2 cellular contexts compared by ENCODE assay signal in the genomic region with DNA sequence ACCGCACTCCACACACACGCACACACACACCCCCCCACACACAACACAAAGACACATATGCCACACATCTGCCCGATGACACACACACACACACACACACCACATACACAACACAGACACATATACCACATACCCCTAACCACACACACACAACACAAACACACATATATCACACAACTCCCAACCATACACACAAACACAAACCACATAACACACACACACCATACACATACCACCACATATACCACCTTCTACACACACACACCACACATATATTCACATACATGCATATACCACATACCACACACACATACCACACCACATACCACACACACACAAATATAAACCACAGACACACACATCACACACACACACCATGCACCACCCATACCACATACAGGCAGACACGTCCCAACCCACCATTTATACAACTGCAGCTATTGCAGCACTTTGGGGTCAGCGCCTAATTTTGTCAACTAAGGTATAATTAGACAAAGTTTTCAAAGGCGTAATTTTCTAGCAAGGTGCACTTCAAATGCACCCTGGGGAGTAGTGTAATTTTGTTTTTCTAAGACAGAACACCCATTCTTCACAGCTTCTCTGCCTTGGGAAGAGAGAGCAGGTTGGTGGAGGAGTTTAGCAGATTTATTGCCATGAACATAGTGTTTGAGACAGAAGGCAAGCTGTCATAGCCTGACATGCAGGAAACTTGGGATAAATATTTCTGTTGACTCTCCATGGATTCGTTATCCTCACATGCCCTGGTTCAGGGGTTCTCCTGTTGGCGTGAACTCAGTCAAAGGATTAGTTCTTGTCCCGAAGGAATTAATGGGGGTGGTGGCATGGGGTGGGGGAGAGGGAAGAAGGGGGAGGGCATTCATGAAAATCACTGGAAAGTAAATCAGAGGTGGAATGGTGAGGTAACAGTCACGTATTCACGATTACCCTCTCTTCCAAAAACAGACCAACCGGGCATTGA.
TF ChIP-seq lines count a peak whose summit lies in the region.

No MANE protein-coding gene starts in this region.

TF ChIP-seq in IMR-90, 13 proteins besides CTCF, POLR2A, EP300 and RAD21:
- no peak for TF ChIP-seq FOS (IDR thresholded peaks at IDR 0.05; ENCODE audit: low read depth, low read length)
- TF ChIP-seq SMC3 (IDR thresholded peaks at IDR 0.05; ENCODE audit: low read depth, low read length) = no peak
- TF ChIP-seq CHD1 (IDR thresholded peaks at IDR 0.05; ENCODE audit: low read depth, low read length) = no peak
- TF ChIP-seq BHLHE40 (IDR thresholded peaks at IDR 0.05; ENCODE audit: low read depth, low read length) = no peak
- TF ChIP-seq, protein P1, sequence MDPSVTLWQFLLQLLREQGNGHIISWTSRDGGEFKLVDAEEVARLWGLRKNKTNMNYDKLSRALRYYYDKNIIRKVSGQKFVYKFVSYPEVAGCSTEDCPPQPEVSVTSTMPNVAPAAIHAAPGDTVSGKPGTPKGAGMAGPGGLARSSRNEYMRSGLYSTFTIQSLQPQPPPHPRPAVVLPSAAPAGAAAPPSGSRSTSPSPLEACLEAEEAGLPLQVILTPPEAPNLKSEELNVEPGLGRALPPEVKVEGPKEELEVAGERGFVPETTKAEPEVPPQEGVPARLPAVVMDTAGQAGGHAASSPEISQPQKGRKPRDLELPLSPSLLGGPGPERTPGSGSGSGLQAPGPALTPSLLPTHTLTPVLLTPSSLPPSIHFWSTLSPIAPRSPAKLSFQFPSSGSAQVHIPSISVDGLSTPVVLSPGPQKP (IDR thresholded peaks at IDR 0.05; ENCODE audit: borderline replicate concordance, low read depth, low read length) = no peak
- TF ChIP-seq MAFK (IDR thresholded peaks at IDR 0.05; ENCODE audit: low read depth, low read length) = no peak
- no peak for TF ChIP-seq RFX5 (IDR thresholded peaks at IDR 0.05; ENCODE audit: low read depth, low read length)
- no peak for TF ChIP-seq RCOR1 (IDR thresholded peaks at IDR 0.05; ENCODE audit: insufficient replicate concordance, low read length)
- TF ChIP-seq MXI1 (IDR thresholded peaks at IDR 0.05; ENCODE audit: borderline replicate concordance, low read depth, low read length) = no peak
- TF ChIP-seq, protein P2, sequence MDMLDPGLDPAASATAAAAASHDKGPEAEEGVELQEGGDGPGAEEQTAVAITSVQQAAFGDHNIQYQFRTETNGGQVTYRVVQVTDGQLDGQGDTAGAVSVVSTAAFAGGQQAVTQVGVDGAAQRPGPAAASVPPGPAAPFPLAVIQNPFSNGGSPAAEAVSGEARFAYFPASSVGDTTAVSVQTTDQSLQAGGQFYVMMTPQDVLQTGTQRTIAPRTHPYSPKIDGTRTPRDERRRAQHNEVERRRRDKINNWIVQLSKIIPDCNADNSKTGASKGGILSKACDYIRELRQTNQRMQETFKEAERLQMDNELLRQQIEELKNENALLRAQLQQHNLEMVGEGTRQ (IDR thresholded peaks at IDR 0.05; ENCODE audit: low read depth, low read length) = no peak

TF ChIP-seq in GM12878, 131 proteins besides CTCF, POLR2A, EP300 and RAD21:
- TF ChIP-seq ZNF274 (IDR thresholded peaks at IDR 0.05; ENCODE audit: insufficient read depth, insufficient read length) = no peak
- 0 out of 2 replicates have a peak, but pooled peaks have one; percentile 40 for TF ChIP-seq HDGF (IDR thresholded peaks at IDR 0.05)
- 0 out of 2 replicates have a peak, but pooled peaks have one; percentile 27 for TF ChIP-seq NBN (IDR thresholded peaks at IDR 0.05)
- TF ChIP-seq EZH2 (IDR thresholded peaks at IDR 0.05; ENCODE audit: borderline replicate concordance, control insufficient read depth, low read depth, low read length) = no peak
- TF ChIP-seq, protein P3, sequence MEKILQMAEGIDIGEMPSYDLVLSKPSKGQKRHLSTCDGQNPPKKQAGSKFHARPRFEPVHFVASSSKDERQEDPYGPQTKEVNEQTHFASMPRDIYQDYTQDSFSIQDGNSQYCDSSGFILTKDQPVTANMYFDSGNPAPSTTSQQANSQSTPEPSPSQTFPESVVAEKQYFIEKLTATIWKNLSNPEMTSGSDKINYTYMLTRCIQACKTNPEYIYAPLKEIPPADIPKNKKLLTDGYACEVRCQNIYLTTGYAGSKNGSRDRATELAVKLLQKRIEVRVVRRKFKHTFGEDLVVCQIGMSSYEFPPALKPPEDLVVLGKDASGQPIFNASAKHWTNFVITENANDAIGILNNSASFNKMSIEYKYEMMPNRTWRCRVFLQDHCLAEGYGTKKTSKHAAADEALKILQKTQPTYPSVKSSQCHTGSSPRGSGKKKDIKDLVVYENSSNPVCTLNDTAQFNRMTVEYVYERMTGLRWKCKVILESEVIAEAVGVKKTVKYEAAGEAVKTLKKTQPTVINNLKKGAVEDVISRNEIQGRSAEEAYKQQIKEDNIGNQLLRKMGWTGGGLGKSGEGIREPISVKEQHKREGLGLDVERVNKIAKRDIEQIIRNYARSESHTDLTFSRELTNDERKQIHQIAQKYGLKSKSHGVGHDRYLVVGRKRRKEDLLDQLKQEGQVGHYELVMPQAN (conservative IDR thresholded peaks at IDR 0.05) = no peak
